Comparison of ENCODE assay signal across 8 cellular contexts in the genomic region with DNA sequence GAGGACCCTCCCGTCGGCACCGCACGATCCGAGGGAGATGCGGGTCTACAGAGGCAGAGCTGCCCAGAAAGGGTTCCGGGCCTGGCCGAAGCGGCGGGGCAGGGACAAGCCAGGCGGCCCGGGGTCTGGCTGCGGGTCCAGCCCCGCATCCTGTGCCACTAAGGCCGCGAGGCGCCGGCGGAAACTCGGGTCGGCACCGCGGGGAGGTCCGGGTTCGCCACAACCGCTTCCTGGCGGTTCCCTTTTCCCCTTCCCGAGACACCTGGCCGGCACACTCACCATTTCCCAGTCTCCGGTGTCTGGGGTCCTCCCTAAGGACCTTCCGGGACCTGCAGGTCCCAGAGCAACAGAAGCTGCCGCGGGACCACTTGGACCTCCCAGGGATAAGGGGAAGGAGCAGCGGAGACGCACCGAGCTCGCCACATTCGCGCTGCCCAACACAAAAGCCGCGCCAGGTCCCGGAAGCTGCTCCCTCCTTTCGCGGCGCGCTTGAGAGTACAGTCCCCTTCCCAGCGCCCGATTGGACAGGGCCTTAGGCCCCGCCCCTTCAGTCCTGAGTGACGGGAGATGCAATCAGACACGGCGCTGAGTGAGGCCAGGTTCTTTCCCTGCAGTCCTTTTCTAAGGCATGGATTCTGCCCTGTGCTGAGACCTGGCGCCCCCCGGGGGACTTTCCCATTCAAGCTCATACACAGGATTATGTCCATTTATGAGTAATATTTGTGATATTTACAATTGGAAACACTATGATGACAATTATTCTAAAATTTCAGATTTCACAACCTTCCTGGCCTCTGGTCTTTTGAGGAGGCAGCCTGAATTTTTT. TPM values are rescaled to one million over a fixed set of nuclear protein-coding genes. Genes with fewer than 3 reads are reported as not detected.
DNase-seq lines count a peak whose midpoint lies in the region; ATAC-seq and TF ChIP-seq lines count a peak whose summit lies in the region.

A gene (minus strand): TSS at position 497 of the 826 bp plus-strand sequence. CDS start 215 bp downstream, at position 282.

- H3K9me3 ChIP-seq in duodenal mucosa (ENCODE audit: control insufficient read depth in 1 of 2, low read length in 2 of 2): peaks cover 0 to 3% of the 10 kb centered on the region in 2 donors
- H3K9me3 ChIP-seq in lower lobe of right lung: no peaks in the 10 kb centered on the region

- intact Hi-C loops in lower lobe of right lung (cut with DNase I): no loop called here

- H3K36me3 ChIP-seq in duodenal mucosa (ENCODE audit: control insufficient read depth in 1 of 2, insufficient read depth in 2 of 2, low read length in 2 of 2) (no peaks in the 10 kb centered on the region), lower lobe of right lung (no peaks in the 10 kb centered on the region)

- H3K4me1 ChIP-seq in duodenal mucosa (ENCODE audit: control insufficient read depth in 1 of 2, insufficient read depth in 2 of 2, low read length in 2 of 2) (peaks cover 4 to 12% of the 10 kb centered on the region in 2 donors), lower lobe of right lung (peaks cover 18% of the 10 kb centered on the region)

- DNase-seq in NCI-H526 treated with DMSO at 0.1 percent for 48 hours (lab: John Stamatoyannopoulos, UW) (peak; percentile 87), lower lobe of right lung (peak; percentile 96)
- DNase-seq in activated CD4-positive, alpha-beta T cell treated with anti-CD3 and anti-CD28 coated beads, Interleukin-2, amount 50 U/mL, for 24 hours (ENCODE audit: low read depth in 1 of 2, low spot score in 1 of 2): peak; percentile 73 to 85
- peak; percentile 52 to 80 (median 53) for DNase-seq in stimulated activated CD4-positive, alpha-beta T cell treated with anti-CD3 and anti-CD28 coated beads, TNF-alpha, amount 100 ng/mL, for 1 hour (ENCODE audit: low read depth in 3 of 3, low spot score in 1 of 3)

- ATAC-seq in GM19351 (IDR thresholded peaks at IDR 0.05; ENCODE audit: unreplicated experiment) (peak; percentile 99), HG03520 (IDR thresholded peaks at IDR 0.05; ENCODE audit: unreplicated experiment) (peak; percentile 98), lower lobe of right lung (peak; percentile 100)

- H3K27me3 ChIP-seq in duodenal mucosa (ENCODE audit: control insufficient read depth in 1 of 2, insufficient read depth in 2 of 2, low read length in 2 of 2) (no peaks in the 10 kb centered on the region), lower lobe of right lung (ENCODE audit: low read depth) (no peaks in the 10 kb centered on the region)

- H3K27ac ChIP-seq in C4-2B (peak within 1 kb of the TSS; percentile 79), duodenal mucosa (ENCODE audit: low read depth, low read length) (no peak within 1 kb of the TSS), lower lobe of right lung (peak within 1 kb of the TSS; percentile 81)

- peak within 1 kb of the TSS; percentile 90 to 91 for H3K4me3 ChIP-seq in duodenal mucosa (ENCODE audit: low read depth in 1 of 2, low read length in 2 of 2)
- peak within 1 kb of the TSS; percentile 72 for H3K4me3 ChIP-seq in lower lobe of right lung

- no peak for TF ChIP-seq CTCF in C4-2B (conservative IDR thresholded peaks at IDR 0.05)
- no peak for TF ChIP-seq CTCF in lower lobe of right lung (IDR thresholded peaks at IDR 0.05)

- peak within 1 kb of the TSS; percentile 82 to 84 for H3K9ac ChIP-seq in duodenal mucosa (ENCODE audit: low read depth in 1 of 2, low read length in 2 of 2)

RNA-seq across cellular contexts. Expression of the gene that starts here (rescaled TPM):
- total RNA-seq in lower lobe of right lung: 3.2 TPM
